8 cellular contexts compared by ENCODE assay signal in genomic region chr7:149196151-149196704, GRCh38. TPM values are rescaled to one million over a fixed set of nuclear protein-coding genes. Genes with fewer than 3 reads are reported as not detected.
DNase-seq lines count a peak whose midpoint lies in the region; ATAC-seq and TF ChIP-seq lines count a peak whose summit lies in the region.

No MANE protein-coding gene starts in this region.

- H3K4me3 ChIP-seq in hepatocyte (peak overlapping the region; percentile 80), skeletal muscle tissue (ENCODE audit: low read length in 3 of 3) (peak overlapping the region; percentile 83 to 93 (median 89))

- H3K9me3 ChIP-seq in hepatocyte (ENCODE audit: low read depth) (no peaks in the 10 kb centered on the region), skeletal muscle tissue (ENCODE audit: control insufficient read depth in 3 of 3, low read length in 3 of 3) (no peaks in the 10 kb centered on the region)

- H3K9ac ChIP-seq in skeletal muscle tissue (ENCODE audit: low read depth in 1 of 3, low read length in 3 of 3): peak overlapping the region; percentile 87 to 95 (median 92)

- peak overlapping the region; percentile 99 for H3K4me2 ChIP-seq in hepatocyte

- H3K27ac ChIP-seq in hepatocyte (peak overlapping the region; percentile 85), skeletal muscle tissue (ENCODE audit: low read depth, low read length) (peak overlapping the region; percentile 33)

- ATAC-seq in HG03460 (IDR thresholded peaks at IDR 0.05; ENCODE audit: unreplicated experiment) (peak; percentile 8), HG02840 (IDR thresholded peaks at IDR 0.05; ENCODE audit: low FRiP score, unreplicated experiment) (no peak)

- WGBS in hepatocyte (ENCODE audit: low lambda C conversion rate, missing lambda C conversion rate): 5% methylated on average over 17 of the region's 17 CpGs

- peaks cover 54% of the 10 kb centered on the region for H3K79me2 ChIP-seq in hepatocyte

- peaks cover 10% of the 10 kb centered on the region for H3K4me1 ChIP-seq in hepatocyte (ENCODE audit: insufficient read depth)
- H3K4me1 ChIP-seq in skeletal muscle tissue (ENCODE audit: control insufficient read depth in 3 of 3, insufficient read depth in 3 of 3, low read length in 3 of 3): peaks cover 14 to 25% (median 20%) of the 10 kb centered on the region in 3 donors

- no peak for TF ChIP-seq CTCF in hepatocyte (IDR thresholded peaks at IDR 0.05; ENCODE audit: poor library complexity)

- H3K27me3 ChIP-seq in hepatocyte (no peaks in the 10 kb centered on the region), skeletal muscle tissue (ENCODE audit: control insufficient read depth in 3 of 3, insufficient read depth in 3 of 3, low read length in 3 of 3) (peaks cover 0 to 7% (median 2%) of the 10 kb centered on the region in 3 donors)

- no peaks in the 10 kb centered on the region for H3K9me2 ChIP-seq in hepatocyte (replicated peaks; ENCODE audit: insufficient read depth)

- H3K36me3 ChIP-seq in hepatocyte (replicated peaks; ENCODE audit: insufficient read depth, low read depth) (no peaks in the 10 kb centered on the region), skeletal muscle tissue (ENCODE audit: control insufficient read depth in 3 of 3, insufficient read depth in 3 of 3, low read length in 3 of 3) (peaks cover 25 to 31% (median 28%) of the 10 kb centered on the region in 3 donors)

- H2AFZ ChIP-seq in hepatocyte: peak overlapping the region; percentile 42

- peaks cover 17% of the 10 kb centered on the region for H4K20me1 ChIP-seq in hepatocyte (ENCODE audit: insufficient read depth, poor library complexity, severe bottlenecking)

- peak; percentile 4 for DNase-seq in NCI-H345 (lab: John Stamatoyannopoulos, UW)
- DNase-seq in NCI-H345 treated with DMSO at 0.1 percent for 48 hours (lab: John Stamatoyannopoulos, UW; ENCODE audit: unreplicated experiment): no peak
- DNase-seq in activated T-cell treated with anti-CD3 and anti-CD28 coated beads, Interleukin-2, amount 50 U/mL, for 48 hours: peak; percentile 53 to 57
- DNase-seq in hepatocyte (ENCODE audit: low spot score): no peak
- no peak for DNase-seq in foreskin melanocyte

RNA-seq across cellular contexts. Expression of gene ZNF282, which starts 0.9 kb away (rescaled TPM):
- total RNA-seq in hepatocyte: 16.0 and 16.7 TPM in 2 replicates
- polyA plus RNA-seq in hepatocyte: 5.8 and 10.8 TPM in 2 replicates
- total RNA-seq in skeletal muscle tissue: 22.4 TPM

RNA-seq across cellular contexts. Expression of gene ZNF212, which starts 43.2 kb away (rescaled TPM):
- total RNA-seq in hepatocyte: 3.3 and 4.6 TPM in 2 replicates
- 9.9 and 11.9 TPM in 2 replicates for polyA plus RNA-seq in hepatocyte
- 4.2 TPM for total RNA-seq in skeletal muscle tissue

RNA-seq across cellular contexts. Expression of gene ZNF398, which starts 49.0 kb away (rescaled TPM):
- total RNA-seq in hepatocyte (10.7 and 12.5 TPM in 2 replicates), skeletal muscle tissue (9.4 TPM)
- polyA plus RNA-seq in hepatocyte: 5.1 and 8.1 TPM in 2 replicates

Comparison
In these comparisons a context has a peak if more than half of its experiments do, and no peak if none do; other contexts are left out.
1. DNase-seq: peak in NCI-H345 (single experiment) and activated T-cell treated with anti-CD3 and anti-CD28 coated beads, Interleukin-2, amount 50 U/mL, for 48 hours (2 of 2); none in NCI-H345 treated with DMSO at 0.1 percent for 48 hours (single experiment), hepatocyte (single experiment) and foreskin melanocyte (single experiment).